In genomic region chr11:70942593-70942992, GRCh38 we compare ENCODE assay signal across 10 cellular contexts.
A peak's percentile ranks its signal among the peaks of the same experiment; 100 is the strongest.
DNase-seq lines count a peak whose midpoint lies in the region; ATAC-seq and TF ChIP-seq lines count a peak whose summit lies in the region.
"Had no signal": no experiment of that assay in that cellular context is flagged by ENCODE, and none has a peak within 500 bp of the region (broad histone marks: within the 10 kb centered on the region; RNA-seq: fewer than 3 reads in every experiment).

No MANE protein-coding gene starts in this region.

- H3K4me1 Mint-ChIP-seq in activated naive CD8-positive, alpha-beta T cell treated with anti-CD3 and anti-CD28 coated beads, Interleukin-2, amount 50 U/mL, for 24 hours: no peaks in the 10 kb centered on the region
- H3K4me1 Mint-ChIP-seq in nephron progenitor cell: no peaks in the 10 kb centered on the region

- peaks cover 5% of the 10 kb centered on the region for H3K36me3 Mint-ChIP-seq in activated naive CD8-positive, alpha-beta T cell treated with anti-CD3 and anti-CD28 coated beads, Interleukin-2, amount 50 U/mL, for 24 hours (ENCODE audit: low read depth)
- no peaks in the 10 kb centered on the region for H3K36me3 Mint-ChIP-seq in nephron progenitor cell (ENCODE audit: low read depth)

- POLR2A ChIA-PET in HEK293 (lab: Yijun Ruan, JAX): no interaction called here

- CTCF ChIA-PET in HEK293 (lab: Yijun Ruan, JAX): interaction anchor here (0.7 to 0.9 kb wide), 2 partner anchors 471 to 474 kb away, joined by 3 read pairs; no protein-coding TSS in a partner anchor

- no peak for ATAC-seq in activated naive CD8-positive, alpha-beta T cell treated with anti-CD3 and anti-CD28 coated beads, Interleukin-2, amount 50 U/mL, for 24 hours
- ATAC-seq in GM21526 (IDR thresholded peaks at IDR 0.05; ENCODE audit: low FRiP score, unreplicated experiment): no peak
- no peak for ATAC-seq in GM21447 (IDR thresholded peaks at IDR 0.05; ENCODE audit: unreplicated experiment)

- DNase-seq in NCI-H82 (lab: John Stamatoyannopoulos, UW): peak; percentile 3
- no peak for DNase-seq in NCI-H82 treated with DMSO at 0.1 percent for 48 hours (lab: John Stamatoyannopoulos, UW; ENCODE audit: unreplicated experiment)
- DNase-seq in activated naive CD8-positive, alpha-beta T cell treated with anti-CD3 and anti-CD28 coated beads, Interleukin-2, amount 50 U/mL, for 24 hours: peak; percentile 14
- peak; percentile 25 for DNase-seq in nephron progenitor cell
- no peak for DNase-seq in NCI-H1694 treated with DMSO at 0.1 percent for 48 hours (lab: John Stamatoyannopoulos, UW)
- DNase-seq: activated naive CD4-positive, alpha-beta T cell treated with anti-CD3 and anti-CD28 coated beads, Interleukin-2, amount 50 U/mL, for 16 hours had no signal

- no peak overlapping the region for H3K27ac Mint-ChIP-seq in activated naive CD8-positive, alpha-beta T cell treated with anti-CD3 and anti-CD28 coated beads, Interleukin-2, amount 50 U/mL, for 24 hours
- no peak overlapping the region for H3K27ac Mint-ChIP-seq in nephron progenitor cell

- H3K4me1 ChIP-seq in HEK293 (ENCODE audit: control insufficient read depth, insufficient read depth, low read length): no peaks in the 10 kb centered on the region
- H3K4me1 ChIP-seq: HAP-1 had no signal

- no peaks in the 10 kb centered on the region for H3K36me3 ChIP-seq in HEK293 (ENCODE audit: control insufficient read depth in 2 of 2, insufficient read depth in 1 of 2, low read length in 2 of 2)
- H3K36me3 ChIP-seq: HAP-1 had no signal

- H3K4me3 Mint-ChIP-seq in activated naive CD8-positive, alpha-beta T cell treated with anti-CD3 and anti-CD28 coated beads, Interleukin-2, amount 50 U/mL, for 24 hours: no peak overlapping the region
- H3K4me3 Mint-ChIP-seq in nephron progenitor cell: no peak overlapping the region

- peaks cover 39% of the 10 kb centered on the region for H3K9me3 Mint-ChIP-seq in activated naive CD8-positive, alpha-beta T cell treated with anti-CD3 and anti-CD28 coated beads, Interleukin-2, amount 50 U/mL, for 24 hours
- H3K9me3 Mint-ChIP-seq in nephron progenitor cell: peaks cover 67% of the 10 kb centered on the region

- no peak overlapping the region for H3K27ac ChIP-seq in HEK293 (ENCODE audit: extremely low read depth, low read depth, low read length)

- H3K4me3 ChIP-seq in HEK293 (ENCODE audit: low read depth, low read length): no peak overlapping the region
- H3K4me3 ChIP-seq: HAP-1 had no signal

- H3K9me3 ChIP-seq in HEK293 (ENCODE audit: control insufficient read depth, insufficient read depth, low read depth, low read length): no peaks in the 10 kb centered on the region

- no peak for TF ChIP-seq CTCF in HEK293 (tag by site-specific recombination; IDR thresholded peaks at IDR 0.05)
- no peak for TF ChIP-seq CTCF in nephron progenitor cell (IDR thresholded peaks at IDR 0.05)

- H3K27me3 Mint-ChIP-seq in activated naive CD8-positive, alpha-beta T cell treated with anti-CD3 and anti-CD28 coated beads, Interleukin-2, amount 50 U/mL, for 24 hours: no peaks in the 10 kb centered on the region
- H3K27me3 Mint-ChIP-seq in nephron progenitor cell (ENCODE audit: low read depth, poor library complexity): peaks cover 30% of the 10 kb centered on the region

TF ChIP-seq in HEK293, 187 proteins besides CTCF, POLR2A, EP300 and RAD21:
- peak; percentile 9; the same call in 1 of the 2 replicates for TF ChIP-seq ZNF654 (tag by site-specific recombination; IDR thresholded peaks at IDR 0.05; ENCODE audit: low read depth)
- peak; percentile 85 for TF ChIP-seq SETDB1 (IDR thresholded peaks at IDR 0.05; ENCODE audit: insufficient read length, low read length)
- no peak for TF ChIP-seq ZNF600 (tag by site-specific recombination; IDR thresholded peaks at IDR 0.05)
- TF ChIP-seq TRIM28 (IDR thresholded peaks at IDR 0.05; ENCODE audit: borderline replicate concordance, low read length): peak; percentile 68; the same call in 1 of the 2 replicates
- TF ChIP-seq ZNF2 (tag by site-specific recombination; IDR thresholded peaks at IDR 0.05): peak; percentile 99

Comparison
In these comparisons a context has a peak if more than half of its experiments do, and no peak if none do; other contexts are left out.
1. DNase-seq: peak in NCI-H82 (single experiment), activated naive CD8-positive, alpha-beta T cell treated with anti-CD3 and anti-CD28 coated beads, Interleukin-2, amount 50 U/mL, for 24 hours (single experiment) and nephron progenitor cell (single experiment); none in NCI-H82 treated with DMSO at 0.1 percent for 48 hours (single experiment) and NCI-H1694 treated with DMSO at 0.1 percent for 48 hours (single experiment).